8 cellular contexts compared by ENCODE assay signal in the genomic region with DNA sequence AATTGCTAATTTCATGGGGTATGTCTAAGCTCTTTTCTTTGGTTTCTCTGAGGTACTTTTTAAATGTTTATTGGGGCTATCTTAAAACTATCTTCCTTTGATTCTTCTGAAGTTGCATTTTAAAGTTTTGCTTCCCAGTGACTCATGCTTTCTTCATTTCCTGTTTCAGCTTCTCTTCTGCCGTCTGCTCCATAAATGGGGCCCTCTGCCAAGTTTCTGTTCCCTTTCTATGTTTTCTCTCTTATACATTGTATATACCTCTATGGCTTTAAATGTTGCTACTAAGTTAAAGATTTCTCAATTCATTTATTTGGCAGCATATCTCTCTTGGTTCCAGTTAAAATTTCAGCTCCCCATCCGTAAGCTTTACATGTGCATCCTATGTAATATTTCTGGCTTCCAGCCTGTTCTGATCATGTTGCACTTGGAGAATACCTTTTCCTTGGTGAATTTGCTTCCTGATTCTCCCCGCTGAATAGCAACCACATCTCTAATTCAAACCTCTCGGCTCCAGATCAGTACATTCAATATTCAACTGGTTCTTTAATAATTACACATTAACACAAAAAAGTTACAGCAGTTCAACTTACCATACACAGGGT.
DNase-seq lines count a peak whose midpoint lies in the region; ATAC-seq and TF ChIP-seq lines count a peak whose summit lies in the region.

No MANE protein-coding gene starts in this region.

- no peak overlapping the region for H3K27ac ChIP-seq in ascending aorta

- no peak for TF ChIP-seq CTCF in AG09309 (IDR thresholded peaks at IDR 0.05; ENCODE audit: control insufficient read depth, insufficient read depth, low read depth, low read length, missing control alignments)
- no peak for TF ChIP-seq CTCF in endothelial cell (IDR thresholded peaks at IDR 0.05; ENCODE audit: unreplicated experiment)
- no peak for TF ChIP-seq CTCF in ascending aorta (IDR thresholded peaks at IDR 0.05)

- no peak overlapping the region for H3K4me3 Mint-ChIP-seq in endothelial cell (ENCODE audit: unreplicated experiment)

- H3K36me3 Mint-ChIP-seq in endothelial cell (ENCODE audit: low read depth, unreplicated experiment): no peaks in the 10 kb centered on the region

- H3K27me3 ChIP-seq in ascending aorta: no peaks in the 10 kb centered on the region

- H3K4me1 Mint-ChIP-seq in endothelial cell (ENCODE audit: unreplicated experiment): peaks cover 21% of the 10 kb centered on the region

- peak overlapping the region; percentile 25 for H3K27ac Mint-ChIP-seq in endothelial cell (ENCODE audit: unreplicated experiment)

- no peaks in the 10 kb centered on the region for H3K36me3 ChIP-seq in ascending aorta

- ATAC-seq in GM18870 (IDR thresholded peaks at IDR 0.05; ENCODE audit: unreplicated experiment) (peak; percentile 84), HG03064 (IDR thresholded peaks at IDR 0.05; ENCODE audit: low read depth, unreplicated experiment) (peak; percentile 63)

- intact Hi-C loops in ascending aorta (cut with DNase I): no loop called here

- H3K27me3 Mint-ChIP-seq in endothelial cell (ENCODE audit: unreplicated experiment): peaks cover 2% of the 10 kb centered on the region

- H3K4me3 ChIP-seq in AG09309 (ENCODE audit: control insufficient read depth, low read depth, low read length) (no peak overlapping the region), ascending aorta (no peak overlapping the region)

- no peaks in the 10 kb centered on the region for H3K4me1 ChIP-seq in ascending aorta

- no peaks in the 10 kb centered on the region for H3K9me3 ChIP-seq in ascending aorta

- H3K9me3 Mint-ChIP-seq in endothelial cell (ENCODE audit: unreplicated experiment): no peaks in the 10 kb centered on the region

- DNase-seq in AG09309 (ENCODE audit: low read depth) (peak; percentile 41), RKO (ENCODE audit: low spot score) (peak; percentile 87), endothelial cell (ENCODE audit: low spot score) (no peak), renal cortical epithelial cell (ENCODE audit: low read depth) (peak; percentile 77), ascending aorta (ENCODE audit: low spot score in 2 of 2) (no peak), DMS153 treated with DMSO at 0.1 percent for 48 hours (lab: John Stamatoyannopoulos, UW; ENCODE audit: unreplicated experiment) (no peak)

Comparison
In these comparisons a context has a peak if more than half of its experiments do, and no peak if none do; other contexts are left out.
1. DNase-seq: peak in AG09309 (single experiment), RKO (single experiment) and renal cortical epithelial cell (single experiment); none in endothelial cell (single experiment), ascending aorta (0 of 2) and DMS153 treated with DMSO at 0.1 percent for 48 hours (single experiment).